24 cellular contexts compared by ENCODE assay signal in genomic region chr7:140127360-140128127, GRCh38.
"Had no signal": no experiment of that assay in that cellular context is flagged by ENCODE, and none has a peak within 500 bp of the region (broad histone marks: within the 10 kb centered on the region; RNA-seq: fewer than 3 reads in every experiment).

No MANE protein-coding gene starts in this region.

- H3K4me1 ChIP-seq: esophagus squamous epithelium, gastrocnemius medialis, pancreas, psoas muscle, upper lobe of left lung had no signal

- H3K9me3 ChIP-seq: esophagus squamous epithelium, gastrocnemius medialis, pancreas, psoas muscle, upper lobe of left lung had no signal

- H3K27ac ChIP-seq: coronary artery, esophagus squamous epithelium, gastrocnemius medialis, pancreas, psoas muscle, upper lobe of left lung had no signal

- H3K9me3 Mint-ChIP-seq: nephron had no signal

- H3K27me3 ChIP-seq: esophagus squamous epithelium, gastrocnemius medialis, pancreas, upper lobe of left lung had no signal

- H3K4me3 Mint-ChIP-seq: nephron had no signal

- H3K27ac Mint-ChIP-seq: nephron had no signal

- DNase-seq: activated CD4-positive, alpha-beta T cell treated with anti-CD3 and anti-CD28 coated beads for 1 hour; activated CD4-positive, alpha-beta T cell treated with anti-CD3 and anti-CD28 coated beads, Interleukin-2, amount 50 U/mL, for 4 hours; activated CD8-positive, alpha-beta memory T cell treated with anti-CD3 and anti-CD28 coated beads for 24 hours; activated CD8-positive, alpha-beta memory T cell treated with anti-CD3 and anti-CD28 coated beads, Interleukin-2, amount 50 U/mL, for 4 hours; activated effector memory CD4-positive, alpha-beta T cell treated with Interleukin-2 at 50 U/mL for 16 hours; activated naive CD4-positive, alpha-beta T cell treated with anti-CD3 and anti-CD28 coated beads, Interleukin-2, amount 50 U/mL, for 16 hours; activated T-cell treated with anti-CD3 and anti-CD28 coated beads, Interleukin-2, amount 50 U/mL, for 48 hours; amygdala; esophagus squamous epithelium; gastrocnemius medialis; head of caudate nucleus; hypothalamus; islet precursor cell; left cardiac atrium; pancreas; psoas muscle; right cardiac atrium; stimulated activated CD4-positive, alpha-beta T cell treated with anti-CD3 and anti-CD28 coated beads, Interleukin-2, amount 100 ng/mL, for 24 hours; stimulated activated naive CD4-positive, alpha-beta T cell; T-helper 1 cell; T-helper 9 cell; upper lobe of left lung had no signal

- ATAC-seq: gastrocnemius medialis, left cardiac atrium, pancreas, psoas muscle, right cardiac atrium had no signal

- H3K4me3 ChIP-seq: coronary artery, esophagus squamous epithelium, gastrocnemius medialis, pancreas, psoas muscle, upper lobe of left lung had no signal

- H3K4me1 Mint-ChIP-seq: nephron had no signal
